In genomic region chr3:88009066-88009465, GRCh38 we compare ENCODE assay signal across 18 cellular contexts. TPM values are rescaled to one million over a fixed set of nuclear protein-coding genes. Genes with fewer than 3 reads are reported as not detected.
A peak's percentile ranks its signal among the peaks of the same experiment; 100 is the strongest.
DNase-seq lines count a peak whose midpoint lies in the region; ATAC-seq and TF ChIP-seq lines count a peak whose summit lies in the region.
"Had no signal": no experiment of that assay in that cellular context is flagged by ENCODE, and none has a peak within 500 bp of the region (broad histone marks: within the 10 kb centered on the region; RNA-seq: fewer than 3 reads in every experiment).

No MANE protein-coding gene starts in this region.

- no peaks in the 10 kb centered on the region for H3K79me2 ChIP-seq in GM23248 (ENCODE audit: insufficient read depth)

- in situ Hi-C loops in GM23248 (cut with MboI), result no loop called here

- no peaks in the 10 kb centered on the region for H3K9me2 ChIP-seq in GM23248 (ENCODE audit: insufficient read depth)

- no peaks in the 10 kb centered on the region for H3K4me1 ChIP-seq in GM23248 (ENCODE audit: insufficient read depth)
- H3K4me1 ChIP-seq: SJSA1 had no signal

- DNase-seq in stimulated activated naive B cell treated with anti-CD40 and anti-IgM and Interleukin-4, amounts not matched to agents 10 μg/mL and 1 μg/mL and 100 μg/mL, for 72 hours, result no peak
- DNase-seq in NCI-H2227 (lab: John Stamatoyannopoulos, UW; ENCODE audit: unreplicated experiment) (no peak), GM23248 (no peak), T-helper 17 cell (no peak)
- DNase-seq: C1 segment of cervical spinal cord, DND-41, KG1, NCI-H1417 treated with DMSO at 0.1 percent for 48 hours, NCI-H187 treated with DMSO at 0.1 percent for 48 hours, NCI-H345, NCI-H526, T-helper 2 cell had no signal

- H3K4me3 ChIP-seq in GM23248, result no peak overlapping the region
- H3K4me3 ChIP-seq: GM23338, SJSA1 had no signal

- no peaks in the 10 kb centered on the region for H3K27me3 Mint-ChIP-seq in stimulated activated naive B cell treated with anti-CD40 and anti-IgM and Interleukin-4, amounts not matched to agents 10 μg/mL and 1 μg/mL and 100 μg/mL, for 72 hours
- peaks cover 17% of the 10 kb centered on the region for H3K27me3 Mint-ChIP-seq in T-helper 17 cell

- no peaks in the 10 kb centered on the region for H3K36me3 ChIP-seq in GM23248 (ENCODE audit: low read depth)
- H3K36me3 ChIP-seq: SJSA1 had no signal

- WGBS in GM23248 (ENCODE audit: low coverage in 1 of 2, low lambda C conversion rate in 2 of 2, missing lambda C conversion rate in 2 of 2), 2 experiments, result 92 to 96% methylated on average over 2 of the region's 2 CpGs

- ATAC-seq in GM18505 (IDR thresholded peaks at IDR 0.05; ENCODE audit: unreplicated experiment), result peak; percentile 52
- ATAC-seq in GM19351 (IDR thresholded peaks at IDR 0.05; ENCODE audit: unreplicated experiment), result peak; percentile 36
- peak; percentile 48 for ATAC-seq in HG03103 (IDR thresholded peaks at IDR 0.05; ENCODE audit: low read depth, unreplicated experiment)
- ATAC-seq in stimulated activated naive B cell treated with anti-CD40 and anti-IgM and Interleukin-4, amounts not matched to agents 10 μg/mL and 1 μg/mL and 100 μg/mL, for 72 hours (replicated peaks), result peak; percentile 53 to 83
- ATAC-seq in T-helper 17 cell, result no peak
- ATAC-seq: GM23338, HCT116 had no signal

- H3K9ac ChIP-seq in GM23248, result no peak overlapping the region

- no peak overlapping the region for H2AFZ ChIP-seq in GM23248
- H2AFZ ChIP-seq: GM23338 had no signal

- no peaks in the 10 kb centered on the region for H3K36me3 Mint-ChIP-seq in stimulated activated naive B cell treated with anti-CD40 and anti-IgM and Interleukin-4, amounts not matched to agents 10 μg/mL and 1 μg/mL and 100 μg/mL, for 72 hours
- H3K36me3 Mint-ChIP-seq in T-helper 17 cell (ENCODE audit: low read depth), result peaks cover 2% of the 10 kb centered on the region

- no peaks in the 10 kb centered on the region for H3F3A ChIP-seq in GM23248 (ENCODE audit: insufficient read depth)

- peaks cover 10 to 14% of the 10 kb centered on the region in 2 donors for H3K4me1 Mint-ChIP-seq in stimulated activated naive B cell treated with anti-CD40 and anti-IgM and Interleukin-4, amounts not matched to agents 10 μg/mL and 1 μg/mL and 100 μg/mL, for 72 hours
- H3K4me1 Mint-ChIP-seq in T-helper 17 cell, result peaks cover 6% of the 10 kb centered on the region
- H3K4me1 Mint-ChIP-seq: GM23338 had no signal

- H3K27ac ChIP-seq in GM23248, result no peak overlapping the region
- H3K27ac ChIP-seq: SJSA1 had no signal

- no peaks in the 10 kb centered on the region for H3K9me3 Mint-ChIP-seq in stimulated activated naive B cell treated with anti-CD40 and anti-IgM and Interleukin-4, amounts not matched to agents 10 μg/mL and 1 μg/mL and 100 μg/mL, for 72 hours
- H3K9me3 Mint-ChIP-seq: GM23338 had no signal

- no peaks in the 10 kb centered on the region for H4K20me1 ChIP-seq in GM23248 (ENCODE audit: insufficient read depth)

- no peak for TF ChIP-seq POLR2A in GM18505 (IDR thresholded peaks at IDR 0.05; ENCODE audit: borderline replicate concordance, extremely low read depth, insufficient read depth, insufficient read length)

- no peak overlapping the region for H3K4me3 Mint-ChIP-seq in stimulated activated naive B cell treated with anti-CD40 and anti-IgM and Interleukin-4, amounts not matched to agents 10 μg/mL and 1 μg/mL and 100 μg/mL, for 72 hours
- H3K4me3 Mint-ChIP-seq in T-helper 17 cell, result no peak overlapping the region
- H3K4me3 Mint-ChIP-seq: GM23338 had no signal

- H3K27me3 ChIP-seq in GM23248 (replicated peaks; ENCODE audit: insufficient read depth), result no peaks in the 10 kb centered on the region
- H3K27me3 ChIP-seq: SJSA1 had no signal

- H3K4me2 ChIP-seq in GM23248 (ENCODE audit: unreplicated experiment), result no peak overlapping the region
- H3K4me2 ChIP-seq: GM23338 had no signal

- H3K27ac Mint-ChIP-seq in stimulated activated naive B cell treated with anti-CD40 and anti-IgM and Interleukin-4, amounts not matched to agents 10 μg/mL and 1 μg/mL and 100 μg/mL, for 72 hours, result no peak overlapping the region
- H3K27ac Mint-ChIP-seq in T-helper 17 cell, result no peak overlapping the region
- H3K27ac Mint-ChIP-seq: GM23338 had no signal

- H3K9me3 ChIP-seq in GM23248 (ENCODE audit: low read depth), result no peaks in the 10 kb centered on the region
- H3K9me3 ChIP-seq in T-helper 17 cell (ENCODE audit: control insufficient read depth, low read length, poor library complexity, severe bottlenecking), result no peaks in the 10 kb centered on the region
- H3K9me3 ChIP-seq: SJSA1 had no signal

RNA-seq across cellular contexts. Expression of gene CGGBP1, which starts 49.7 kb away (rescaled TPM):
- 51.1 and 54.9 TPM in 2 replicates for total RNA-seq in GM23248 (2014; rRNA removed; shearing (Covaris generic))
- polyA plus RNA-seq in GM23248 (2016; fragmentation: Nextera tagmentation; extraction: Ambion mirVana), result 59.0 and 61.4 TPM in 2 replicates
- total RNA-seq in T-helper 17 cell, result 10 to 100 TPM; 73.8 to 95.8 TPM

RNA-seq across cellular contexts. Expression of gene ZNF654, which starts 50.0 kb away (rescaled TPM):
- 15.8 and 22.4 TPM in 2 replicates for total RNA-seq in GM23248 (2014; rRNA removed; shearing (Covaris generic))
- polyA plus RNA-seq in GM23248 (2016; fragmentation: Nextera tagmentation; extraction: Ambion mirVana), result 11.6 and 14.3 TPM in 2 replicates
- total RNA-seq in T-helper 17 cell, result 10 to 100 TPM; 12.6 to 16.1 TPM
